13 cellular contexts compared by ENCODE assay signal in genomic region chr10:22626784-22627183, GRCh38.
DNase-seq lines count a peak whose midpoint lies in the region; ATAC-seq, FAIRE-seq and TF ChIP-seq lines count a peak whose summit lies in the region.
"Had no signal": no experiment of that assay in that cellular context is flagged by ENCODE, and none has a peak within 500 bp of the region (broad histone marks: within the 10 kb centered on the region; RNA-seq: fewer than 3 reads in every experiment).

No MANE protein-coding gene starts in this region.

- H3K9me3 Mint-ChIP-seq in CD4-positive, alpha-beta memory T cell: no peaks in the 10 kb centered on the region
- peaks cover 2% of the 10 kb centered on the region for H3K9me3 Mint-ChIP-seq in activated naive CD8-positive, alpha-beta T cell (ENCODE audit: low read depth)

- no peak overlapping the region for H3K4me3 ChIP-seq in CD4-positive, alpha-beta memory T cell (ENCODE audit: low read length in 2 of 2)
- H3K4me3 ChIP-seq in mesodermal cell (ENCODE audit: extremely low read depth, insufficient read depth, low read length, poor library complexity, severe bottlenecking): no peak overlapping the region
- H3K4me3 ChIP-seq: adrenal gland had no signal

- CTCF ChIA-PET in CD4-positive, alpha-beta memory T cell (lab: Charles Lee; ENCODE audit: partially characterized antibody): interaction anchor here (0.6 to 1.9 kb wide), 9 partner anchors 10 to 76 kb away, joined by 3 to 9 read pairs (median 3); no protein-coding TSS in a partner anchor

- H3K27me3 ChIP-seq in CD4-positive, alpha-beta memory T cell (ENCODE audit: insufficient read depth, low read length): no peaks in the 10 kb centered on the region
- H3K27me3 ChIP-seq: adrenal gland had no signal

- POLR2A ChIA-PET in CD4-positive, alpha-beta memory T cell (lab: Charles Lee; ENCODE audit: partially characterized antibody): interaction anchor here (0.6 to 30.6 kb wide), 9 partner anchors 9 to 301 kb away, joined by 3 to 895 read pairs (median 5); no protein-coding TSS in a partner anchor

- peaks cover 74 to 98% (median 89%) of the 10 kb centered on the region in 4 donors for H3K4me1 Mint-ChIP-seq in CD4-positive, alpha-beta memory T cell
- H3K4me1 Mint-ChIP-seq in activated naive CD8-positive, alpha-beta T cell (ENCODE audit: low read depth): peaks cover 96% of the 10 kb centered on the region

- intact Hi-C loops in CD4-positive, alpha-beta memory T cell (cut with micrococcal nuclease): no loop called here

- H3K9me3 ChIP-seq in CD4-positive, alpha-beta memory T cell (ENCODE audit: control insufficient read depth in 1 of 2, low read length in 2 of 2): no peaks in the 10 kb centered on the region
- no peaks in the 10 kb centered on the region for H3K9me3 ChIP-seq in mesodermal cell (ENCODE audit: control insufficient read depth, low read length)
- H3K9me3 ChIP-seq: adrenal gland had no signal

- H3K4me1 ChIP-seq in CD4-positive, alpha-beta memory T cell (ENCODE audit: insufficient read depth, low read length): peaks cover 99% of the 10 kb centered on the region
- H3K4me1 ChIP-seq in mesodermal cell (ENCODE audit: control insufficient read depth, insufficient read depth, low read length, poor library complexity, severe bottlenecking): peaks cover 74% of the 10 kb centered on the region

- TF ChIP-seq POLR2A in H54 (IDR thresholded peaks at IDR 0.05; ENCODE audit: low read depth, low read length): no peak

- peak overlapping the region; percentile 79 to 96 (median 87) for H3K27ac Mint-ChIP-seq in CD4-positive, alpha-beta memory T cell
- peak overlapping the region; percentile 98 for H3K27ac Mint-ChIP-seq in activated naive CD8-positive, alpha-beta T cell

- no peaks in the 10 kb centered on the region for H3K36me3 ChIP-seq in CD4-positive, alpha-beta memory T cell (ENCODE audit: insufficient read depth, low read length)
- no peaks in the 10 kb centered on the region for H3K36me3 ChIP-seq in mesodermal cell (ENCODE audit: control insufficient read depth, insufficient read depth, low read length)
- H3K36me3 ChIP-seq: adrenal gland had no signal

- WGBS in mesodermal cell (ENCODE audit: insufficient coverage in 2 of 2), 2 experiments: 53 to 80% methylated on average over 1 to 2 of the region's 2 CpGs

- H3K4me3 Mint-ChIP-seq in CD4-positive, alpha-beta memory T cell: peak overlapping the region; percentile 3 to 75 (median 58)
- H3K4me3 Mint-ChIP-seq in activated naive CD8-positive, alpha-beta T cell: peak overlapping the region; percentile 21

- peaks cover 1 to 3% of the 10 kb centered on the region in 2 donors for H3K36me3 Mint-ChIP-seq in CD4-positive, alpha-beta memory T cell
- H3K36me3 Mint-ChIP-seq in activated naive CD8-positive, alpha-beta T cell: peaks cover 4% of the 10 kb centered on the region

- ATAC-seq in HG03097 (IDR thresholded peaks at IDR 0.05; ENCODE audit: low FRiP score, unreplicated experiment) (no peak), HG03175 (IDR thresholded peaks at IDR 0.05; ENCODE audit: unreplicated experiment) (no peak)

- DNase-seq in CD4-positive, alpha-beta memory T cell: no peak
- DNase-seq in GM18507 (ENCODE audit: extremely low spot score, insufficient read length, low read depth) (no peak), NCI-H2081 (lab: John Stamatoyannopoulos, UW) (no peak), H54 (ENCODE audit: insufficient read length, low spot score) (no peak)
- DNase-seq: adrenal gland, NCI-H1694, NCI-H748 treated with DMSO at 0.1 percent for 48 hours, SIG-M5 had no signal

- H3K27me3 Mint-ChIP-seq in CD4-positive, alpha-beta memory T cell: no peaks in the 10 kb centered on the region
- H3K27me3 Mint-ChIP-seq in activated naive CD8-positive, alpha-beta T cell: no peaks in the 10 kb centered on the region

- H3K27ac ChIP-seq in CD4-positive, alpha-beta memory T cell (ENCODE audit: low read depth, low read length): peak overlapping the region; percentile 40
- peak overlapping the region; percentile 88 for H3K27ac ChIP-seq in mesodermal cell (ENCODE audit: low read depth, low read length, severe bottlenecking)
- H3K27ac ChIP-seq: adrenal gland, C4-2B had no signal

- peak; percentile 72 for FAIRE-seq in GM18507 (lab: Jason Lieb, UNC)
- FAIRE-seq in H54 (lab: Jason Lieb, UNC): no peak
